23 cellular contexts compared by ENCODE assay signal in genomic region chr16:10762336-10762995, GRCh38. TPM values are rescaled to one million over a fixed set of nuclear protein-coding genes. Genes with fewer than 3 reads are reported as not detected.
DNase-seq lines count a peak whose midpoint lies in the region; ATAC-seq and TF ChIP-seq lines count a peak whose summit lies in the region.
"Had no signal": no experiment of that assay in that cellular context is flagged by ENCODE, and none has a peak within 500 bp of the region (broad histone marks: within the 10 kb centered on the region; RNA-seq: fewer than 3 reads in every experiment).

No MANE protein-coding gene starts in this region.

- no peak overlapping the region for H3K27ac Mint-ChIP-seq in stimulated activated effector memory CD8-positive, alpha-beta T cell treated with anti-CD3 and anti-CD28 coated beads, Interleukin-12 subunit alpha, Interleukin-12 subunit beta, amount 100 ng/mL, for 72 hours

- peak overlapping the region; percentile 68 to 85 (median 83) for H3K27ac ChIP-seq in BLaER1 treated with 17β-estradiol and CSF1 and Interleukin-3, amounts not matched to agents 10 nM and 100 nM
- H3K27ac ChIP-seq in left lung = no peak overlapping the region
- no peak overlapping the region for H3K27ac ChIP-seq in testis

- H3K36me3 ChIP-seq in BLaER1 treated with 17β-estradiol and CSF1 and Interleukin-3, amounts not matched to agents 10 nM and 100 nM = peaks cover 49 to 77% (median 69%) of the 10 kb centered on the region in 11 experiments
- H3K36me3 ChIP-seq in H7 (replicated peaks; ENCODE audit: control insufficient read depth, insufficient read depth, low read length) (peaks cover 18% of the 10 kb centered on the region), left lung (peaks cover 0 to 93% of the 10 kb centered on the region in 2 donors), testis (ENCODE audit: low read depth, missing control alignments) (no peaks in the 10 kb centered on the region)

- H3K27me3 ChIP-seq in BLaER1 treated with 17β-estradiol and CSF1 and Interleukin-3, amounts not matched to agents 10 nM and 100 nM = no peaks in the 10 kb centered on the region
- H3K27me3 ChIP-seq in H7 (ENCODE audit: control insufficient read depth, insufficient read depth, low read length) (no peaks in the 10 kb centered on the region), left lung (no peaks in the 10 kb centered on the region), testis (no peaks in the 10 kb centered on the region)

- peak overlapping the region; percentile 78 to 95 (median 91) for H3K4me2 ChIP-seq in BLaER1 treated with 17β-estradiol and CSF1 and Interleukin-3, amounts not matched to agents 10 nM and 100 nM

- peaks cover 90% of the 10 kb centered on the region for H3K36me3 Mint-ChIP-seq in stimulated activated effector memory CD8-positive, alpha-beta T cell treated with anti-CD3 and anti-CD28 coated beads, Interleukin-12 subunit alpha, Interleukin-12 subunit beta, amount 100 ng/mL, for 72 hours

- no peaks in the 10 kb centered on the region; a peak in 3 of 22 replicates for H4K20me1 ChIP-seq in BLaER1 treated with 17β-estradiol and CSF1 and Interleukin-3, amounts not matched to agents 10 nM and 100 nM

- H3K4me3 ChIP-seq in BLaER1 treated with 17β-estradiol and CSF1 and Interleukin-3, amounts not matched to agents 10 nM and 100 nM = peak overlapping the region in 4 of 10 experiments; percentile 18 to 42 (median 32); a peak in 5 of 20 replicates
- H3K4me3 ChIP-seq in H7 (ENCODE audit: insufficient read depth, low read depth, low read length) (no peak overlapping the region), left lung (no peak overlapping the region), testis (no peak overlapping the region)

- 84 to 89% methylated on average over 17 to 34 of the region's 34 CpGs for WGBS in testis, 2 donors

- peak overlapping the region; percentile 31 to 76 (median 68); a peak in 21 of 22 replicates for H3K9ac ChIP-seq in BLaER1 treated with 17β-estradiol and CSF1 and Interleukin-3, amounts not matched to agents 10 nM and 100 nM

- peak; percentile 42 for DNase-seq in H7
- DNase-seq in left lung = no peak
- peak; percentile 22 for DNase-seq in testis
- DNase-seq in NCI-H1694 (lab: John Stamatoyannopoulos, UW) = no peak
- DNase-seq in stimulated activated effector memory CD8-positive, alpha-beta T cell treated with anti-CD3 and anti-CD28 coated beads, Interleukin-12 subunit alpha, Interleukin-12 subunit beta, amount 100 ng/mL, for 72 hours (ENCODE audit: low spot score in 2 of 2) = no peak
- DNase-seq: Calu3, DMS79 treated with DMSO at 0.1 percent for 48 hours, GF-D8, KG1, MM.1S, NCI-H1048, NCI-H1417, NCI-H1694 treated with DMSO at 0.1 percent for 48 hours, NCI-H2081, NCI-H226, NCI-H510A, NCI-H69, RPMI8226, SHP77 treated with DMSO at 0.1 percent for 48 hours had no signal

- no peak for TF ChIP-seq CTCF in left lung (IDR thresholded peaks at IDR 0.05)
- TF ChIP-seq CTCF in testis (IDR thresholded peaks at IDR 0.05) = no peak

- H3K4me1 ChIP-seq in BLaER1 treated with 17β-estradiol and CSF1 and Interleukin-3, amounts not matched to agents 10 nM and 100 nM = peaks cover 79 to 97% (median 90%) of the 10 kb centered on the region in 10 experiments
- H3K4me1 ChIP-seq in left lung (peaks cover 0 to 12% of the 10 kb centered on the region in 2 donors), testis (peaks cover 3% of the 10 kb centered on the region)

- H3K9me3 ChIP-seq in BLaER1 treated with 17β-estradiol and CSF1 and Interleukin-3, amounts not matched to agents 10 nM and 100 nM (replicated peaks in 1 of 11) = peaks cover 0 to 7% (median 0%) of the 10 kb centered on the region in 11 experiments; a peak in 5 of 22 replicates
- H3K9me3 ChIP-seq in left lung (no peaks in the 10 kb centered on the region), testis (no peaks in the 10 kb centered on the region)

- intact Hi-C loops in left lung (cut with DNase I) (loop anchor here in 1 of 2 donors (10.0 kb wide), 1 partner anchor 152 kb away; no protein-coding TSS in a partner anchor), testis (cut with DNase I; ENCODE audit: low total_unique reads) (no loop called here)

- H3K4me1 Mint-ChIP-seq in stimulated activated effector memory CD8-positive, alpha-beta T cell treated with anti-CD3 and anti-CD28 coated beads, Interleukin-12 subunit alpha, Interleukin-12 subunit beta, amount 100 ng/mL, for 72 hours = peaks cover 48% of the 10 kb centered on the region

- TF ChIP-seq POLR2A in testis (IDR thresholded peaks at IDR 0.05) = no peak

- H3K4me3 Mint-ChIP-seq in stimulated activated effector memory CD8-positive, alpha-beta T cell treated with anti-CD3 and anti-CD28 coated beads, Interleukin-12 subunit alpha, Interleukin-12 subunit beta, amount 100 ng/mL, for 72 hours = no peak overlapping the region
- H3K4me3 Mint-ChIP-seq: B cell had no signal

- ATAC-seq in left lung (peak; percentile 38), GM19395 (IDR thresholded peaks at IDR 0.05; ENCODE audit: unreplicated experiment) (no peak)
- ATAC-seq in stimulated activated effector memory CD8-positive, alpha-beta T cell treated with anti-CD3 and anti-CD28 coated beads, Interleukin-12 subunit alpha, Interleukin-12 subunit beta, amount 100 ng/mL, for 72 hours = no peak

- no peaks in the 10 kb centered on the region for H3K9me3 Mint-ChIP-seq in stimulated activated effector memory CD8-positive, alpha-beta T cell treated with anti-CD3 and anti-CD28 coated beads, Interleukin-12 subunit alpha, Interleukin-12 subunit beta, amount 100 ng/mL, for 72 hours

RNA-seq across cellular contexts. Expression of gene NUBP1, which starts 18.8 kb away (rescaled TPM):
- 21.3 and 30.3 TPM in 2 replicates for total RNA-seq in H7 (2014; rRNA removed; shearing (Covaris generic))
- total RNA-seq in left lung (10 to 100 TPM; 28.5 to 35.6 TPM), testis (10 to 100 TPM; 23.0 to 33.9 TPM)
- polyA plus RNA-seq in testis (ENCODE audit: insufficient read depth, low read depth, low replicate concordance) = 41.1 TPM

RNA-seq across cellular contexts. Expression of gene TVP23A, which starts 56.1 kb away (rescaled TPM):
- total RNA-seq in H7 (2014; rRNA removed; shearing (Covaris generic)) = 0.26 and 0.55 TPM in 2 replicates
- under 1 TPM; 0.47 to 0.85 TPM for total RNA-seq in left lung
- 1 to 10 TPM; 3.5 to 4.2 TPM for total RNA-seq in testis
- 1.7 TPM for polyA plus RNA-seq in testis (ENCODE audit: insufficient read depth, low read depth, low replicate concordance)
- total RNA-seq: H4 had no signal

Comparison
In these comparisons a context has a peak if more than half of its experiments do, and no peak if none do; other contexts are left out.
1. H3K27ac ChIP-seq: peak in BLaER1 treated with 17β-estradiol and CSF1 and Interleukin-3, amounts not matched to agents 10 nM and 100 nM (11 of 11); none in left lung (0 of 2) and testis (0 of 2).
2. DNase-seq: peak in H7 (single experiment) and testis (single experiment); none in left lung (0 of 2), NCI-H1694 (single experiment) and stimulated activated effector memory CD8-positive, alpha-beta T cell treated with anti-CD3 and anti-CD28 coated beads, Interleukin-12 subunit alpha, Interleukin-12 subunit beta, amount 100 ng/mL, for 72 hours (0 of 2).